ENCODE assay signal across 25 cellular contexts in genomic region chr20:59307270-59307669, GRCh38. TPM values are rescaled to one million over a fixed set of nuclear protein-coding genes. Genes with fewer than 3 reads are reported as not detected.
DNase-seq lines count a peak whose midpoint lies in the region; ATAC-seq, FAIRE-seq and TF ChIP-seq lines count a peak whose summit lies in the region.
"Had no signal": no experiment of that assay in that cellular context is flagged by ENCODE, and none has a peak within 500 bp of the region (broad histone marks: within the 10 kb centered on the region; RNA-seq: fewer than 3 reads in every experiment).

No MANE protein-coding gene starts in this region.

- no peak overlapping the region for H3K4me3 Mint-ChIP-seq in activated CD4-positive, alpha-beta T cell treated with anti-CD3 and anti-CD28 coated beads for 36 hours
- H3K4me3 Mint-ChIP-seq in stimulated activated effector memory CD8-positive, alpha-beta T cell treated with anti-CD3 and anti-CD28 coated beads, Interleukin-12 subunit alpha, Interleukin-12 subunit beta, amount 100 ng/mL, for 72 hours: no peak overlapping the region
- H3K4me3 Mint-ChIP-seq: CD14-positive monocyte; CD4-positive, alpha-beta memory T cell; GM23338; HFFc6 had no signal

- H3K36me3 Mint-ChIP-seq in activated CD4-positive, alpha-beta T cell treated with anti-CD3 and anti-CD28 coated beads for 36 hours (ENCODE audit: low read depth): no peaks in the 10 kb centered on the region
- no peaks in the 10 kb centered on the region for H3K36me3 Mint-ChIP-seq in stimulated activated effector memory CD8-positive, alpha-beta T cell treated with anti-CD3 and anti-CD28 coated beads, Interleukin-12 subunit alpha, Interleukin-12 subunit beta, amount 100 ng/mL, for 72 hours
- H3K36me3 Mint-ChIP-seq: CD14-positive monocyte; CD4-positive, alpha-beta memory T cell had no signal

- POLR2A ChIA-PET in activated CD4-positive, alpha-beta T cell treated with anti-CD3 and anti-CD28 coated beads for 36 hours (lab: Charles Lee): interaction anchor here (0.6 kb wide), 1 partner anchor 97 kb away, joined by 3 read pairs; no protein-coding TSS in a partner anchor

- H3K4me3 ChIP-seq in pancreas (no peak overlapping the region), vagina (no peak overlapping the region)
- H3K4me3 ChIP-seq: BLaER1, GM23338 had no signal

- H3K27ac ChIP-seq in pancreas (peak overlapping the region in 1 of 4 donors; percentile 1), vagina (peak overlapping the region; percentile 13)
- H3K27ac ChIP-seq: BLaER1, HL-60 had no signal

- 66 to 70% methylated on average over 3 of the region's 3 CpGs for WGBS in pancreas, 2 donors

- no peaks in the 10 kb centered on the region for H3K9me3 Mint-ChIP-seq in activated CD4-positive, alpha-beta T cell treated with anti-CD3 and anti-CD28 coated beads for 36 hours (ENCODE audit: low read depth)
- H3K9me3 Mint-ChIP-seq in stimulated activated effector memory CD8-positive, alpha-beta T cell treated with anti-CD3 and anti-CD28 coated beads, Interleukin-12 subunit alpha, Interleukin-12 subunit beta, amount 100 ng/mL, for 72 hours: no peaks in the 10 kb centered on the region
- H3K9me3 Mint-ChIP-seq: CD4-positive, alpha-beta memory T cell; GM23338 had no signal

- H3K4me1 Mint-ChIP-seq in activated CD4-positive, alpha-beta T cell treated with anti-CD3 and anti-CD28 coated beads for 36 hours: peaks cover 6% of the 10 kb centered on the region
- no peaks in the 10 kb centered on the region for H3K4me1 Mint-ChIP-seq in stimulated activated effector memory CD8-positive, alpha-beta T cell treated with anti-CD3 and anti-CD28 coated beads, Interleukin-12 subunit alpha, Interleukin-12 subunit beta, amount 100 ng/mL, for 72 hours
- H3K4me1 Mint-ChIP-seq: CD14-positive monocyte, GM23338 had no signal

- H3K27me3 ChIP-seq in pancreas (no peaks in the 10 kb centered on the region), vagina (no peaks in the 10 kb centered on the region)
- H3K27me3 ChIP-seq: BLaER1 had no signal

- intact Hi-C loops in activated CD4-positive, alpha-beta T cell treated with anti-CD3 and anti-CD28 coated beads for 36 hours (cut with DNase I, micrococcal nuclease): no loop called here
- intact Hi-C loops in pancreas (cut with DNase I) (no loop called here), vagina (cut with DNase I) (no loop called here)

- H3K36me3 ChIP-seq in pancreas: no peaks in the 10 kb centered on the region
- no peaks in the 10 kb centered on the region for H3K36me3 ChIP-seq in vagina
- H3K36me3 ChIP-seq: BLaER1 had no signal

- peaks cover 17 to 22% (median 19%) of the 10 kb centered on the region in 3 donors for H3K4me1 ChIP-seq in pancreas
- H3K4me1 ChIP-seq in vagina: no peaks in the 10 kb centered on the region
- H3K4me1 ChIP-seq: BLaER1 had no signal

- peaks cover 12% of the 10 kb centered on the region for H3K27me3 Mint-ChIP-seq in activated CD4-positive, alpha-beta T cell treated with anti-CD3 and anti-CD28 coated beads for 36 hours

- CTCF ChIA-PET in activated CD4-positive, alpha-beta T cell treated with anti-CD3 and anti-CD28 coated beads for 36 hours (lab: Charles Lee): interaction anchor here (1.1 kb wide), 1 partner anchor 84 kb away, joined by 3 read pairs; no protein-coding TSS in a partner anchor

- peak; percentile 16 for ATAC-seq in activated CD4-positive, alpha-beta T cell treated with anti-CD3 and anti-CD28 coated beads for 36 hours
- ATAC-seq in esophagus mucosa (peak; percentile 87), pancreas (peak; percentile 83 to 88 (median 84))
- no peak for ATAC-seq in stimulated activated effector memory CD8-positive, alpha-beta T cell treated with anti-CD3 and anti-CD28 coated beads, Interleukin-12 subunit alpha, Interleukin-12 subunit beta, amount 100 ng/mL, for 72 hours
- ATAC-seq: GM23338, HCT116 had no signal

- TF ChIP-seq CTCF in pancreas (IDR thresholded peaks at IDR 0.05) (no peak), vagina (IDR thresholded peaks at IDR 0.05) (no peak)

- no peak for DNase-seq in activated CD4-positive, alpha-beta T cell treated with anti-CD3 and anti-CD28 coated beads for 36 hours
- DNase-seq in activated CD4-positive, alpha-beta T cell treated with anti-CD3 and anti-CD28 coated beads, Interleukin-2, amount 50 U/mL, for 48 hours: no peak
- DNase-seq in pancreas (peak; percentile 50 to 82 (median 78)), vagina (ENCODE audit: extremely low spot score in 2 of 2) (no peak), DMS79 (lab: John Stamatoyannopoulos, UW) (no peak), NCI-H345 treated with DMSO at 0.1 percent for 48 hours (lab: John Stamatoyannopoulos, UW; ENCODE audit: unreplicated experiment) (no peak)
- DNase-seq in stimulated activated effector memory CD8-positive, alpha-beta T cell treated with anti-CD3 and anti-CD28 coated beads, Interleukin-12 subunit alpha, Interleukin-12 subunit beta, amount 100 ng/mL, for 72 hours (ENCODE audit: low spot score in 2 of 2): no peak
- DNase-seq: 8988T; CD4-positive, alpha-beta memory T cell; DMS53; HFFc6; IMR-90 had no signal

- TF ChIP-seq POLR2A in vagina (IDR thresholded peaks at IDR 0.05): no peak

- FAIRE-seq in pancreas (lab: Jason Lieb, UNC): no peak
- FAIRE-seq: G401.6, GM12891, GM19239, H54 had no signal

- no peak overlapping the region for H3K27ac Mint-ChIP-seq in activated CD4-positive, alpha-beta T cell treated with anti-CD3 and anti-CD28 coated beads for 36 hours
- H3K27ac Mint-ChIP-seq in stimulated activated effector memory CD8-positive, alpha-beta T cell treated with anti-CD3 and anti-CD28 coated beads, Interleukin-12 subunit alpha, Interleukin-12 subunit beta, amount 100 ng/mL, for 72 hours: no peak overlapping the region
- H3K27ac Mint-ChIP-seq: CD14-positive monocyte; CD4-positive, alpha-beta memory T cell; GM23338; HFFc6 had no signal

- no peaks in the 10 kb centered on the region for H3K9me3 ChIP-seq in pancreas
- no peaks in the 10 kb centered on the region for H3K9me3 ChIP-seq in vagina
- H3K9me3 ChIP-seq: BLaER1 had no signal

RNA-seq across cellular contexts. Expression of gene EDN3, which starts 6.9 kb away (rescaled TPM):
- under 1 TPM in 1 of 2 experiments, not detected in 1; 0.11 TPM for total RNA-seq in activated CD4-positive, alpha-beta T cell treated with anti-CD3 and anti-CD28 coated beads for 36 hours
- total RNA-seq in esophagus mucosa (5.9 TPM), pancreas (1 to 10 TPM; 3.6 to 6.7 (median 5.0) TPM), vagina (220 TPM)
- 10 to 100 TPM in 1 of 2 donors, 1 to 10 TPM in 1; 8.5 to 55.3 TPM for polyA plus RNA-seq in pancreas
- total RNA-seq: A673, HFFc6, HT1080, IMR-90 had no signal
- polyA plus RNA-seq: AG04450, CD14-positive monocyte, IMR-90 had no signal

Comparison
In these comparisons a context has a peak if more than half of its experiments do, and no peak if none do; other contexts are left out.
1. DNase-seq: peak in pancreas (6 of 6); none in activated CD4-positive, alpha-beta T cell treated with anti-CD3 and anti-CD28 coated beads for 36 hours (single experiment), activated CD4-positive, alpha-beta T cell treated with anti-CD3 and anti-CD28 coated beads, Interleukin-2, amount 50 U/mL, for 48 hours (0 of 2), vagina (0 of 2), DMS79 (single experiment), stimulated activated effector memory CD8-positive, alpha-beta T cell treated with anti-CD3 and anti-CD28 coated beads, Interleukin-12 subunit alpha, Interleukin-12 subunit beta, amount 100 ng/mL, for 72 hours (0 of 2) and NCI-H345 treated with DMSO at 0.1 percent for 48 hours (single experiment).
2. RNA of gene EDN3, which starts 6.9 kb away (total RNA-seq): 220 TPM in vagina (single experiment); 5.9 TPM in esophagus mucosa (single experiment), 3.6 to 6.7 TPM in pancreas and 0.11 TPM in activated CD4-positive, alpha-beta T cell treated with anti-CD3 and anti-CD28 coated beads for 36 hours; every median in the first group is over 10 times any median in the second.